ENCODE assay signal across 1 cellular context in the genomic region with DNA sequence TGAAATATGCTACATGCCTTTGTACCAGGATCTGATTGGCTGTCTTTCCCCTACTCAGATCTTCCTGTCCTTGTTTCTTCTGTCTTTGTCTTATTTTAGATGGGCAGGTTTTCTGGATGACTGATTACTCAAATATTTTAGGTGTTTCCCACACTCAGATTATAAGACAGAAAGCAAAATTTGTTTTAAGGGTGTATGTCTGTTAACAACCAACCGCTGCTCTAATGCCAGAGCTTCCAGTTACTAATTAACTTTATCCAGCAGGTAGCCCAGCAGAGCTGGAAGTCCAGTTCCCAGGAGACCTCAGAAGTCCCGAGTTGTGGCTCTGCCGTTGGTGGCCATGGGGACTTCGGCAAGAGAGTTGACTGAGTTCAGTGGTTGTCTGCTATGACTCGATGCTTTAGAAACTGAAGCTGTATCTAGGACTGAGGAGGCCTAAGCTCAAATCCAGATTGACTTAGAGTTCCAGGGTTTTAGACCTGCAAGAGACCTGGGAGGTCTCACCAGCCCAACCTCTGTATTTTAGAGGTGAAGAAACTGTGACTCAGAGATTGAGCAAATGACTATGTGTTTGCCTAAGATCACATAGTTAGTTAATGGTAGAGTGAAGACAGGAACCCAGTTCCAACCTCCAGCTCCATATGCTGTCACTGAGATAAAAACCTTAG.
TF ChIP-seq lines count a peak whose summit lies in the region.

No MANE protein-coding gene starts in this region.

TF ChIP-seq in HepG2, 621 proteins besides CTCF, POLR2A, EP300 and RAD21 (continued from another document and continues in another):
- TF ChIP-seq ZNF124 (CRISPR knock-in tag; IDR thresholded peaks at IDR 0.05) (no peak), ZNF879 (CRISPR knock-in tag; IDR thresholded peaks at IDR 0.05) (no peak), PAX8 (CRISPR knock-in tag; IDR thresholded peaks at IDR 0.05; ENCODE audit: borderline replicate concordance) (no peak), ZNF713 (CRISPR knock-in tag; IDR thresholded peaks at IDR 0.05) (no peak), SNAI1 (CRISPR knock-in tag; IDR thresholded peaks at IDR 0.05; ENCODE audit: borderline replicate concordance) (no peak), PAWR (CRISPR knock-in tag; IDR thresholded peaks at IDR 0.05; ENCODE audit: borderline replicate concordance) (no peak), FOXM1 (CRISPR knock-in tag; IDR thresholded peaks at IDR 0.05) (no peak), ZNF788 (CRISPR knock-in tag; IDR thresholded peaks at IDR 0.05; ENCODE audit: borderline replicate concordance) (peak; percentile 36; the same call in 1 of the 2 replicates), IKZF4 (CRISPR knock-in tag; IDR thresholded peaks at IDR 0.05; ENCODE audit: borderline replicate concordance, low read depth, not compliant biosample characterization) (no peak), ZFP36L1 (CRISPR knock-in tag; IDR thresholded peaks at IDR 0.05) (no peak), GABPB1 (CRISPR knock-in tag; IDR thresholded peaks at IDR 0.05) (no peak), ZBTB40 (IDR thresholded peaks at IDR 0.05) (no peak), ZBTB40 (CRISPR knock-in tag; IDR thresholded peaks at IDR 0.05) (no peak), LRRFIP1 (CRISPR knock-in tag; conservative IDR thresholded peaks at IDR 0.05) (no peak), TRIM24 (CRISPR knock-in tag; IDR thresholded peaks at IDR 0.05) (no peak), ZNF256 (CRISPR knock-in tag; conservative IDR thresholded peaks at IDR 0.05) (no peak), SP4 (CRISPR knock-in tag; IDR thresholded peaks at IDR 0.05) (no peak), THYN1 (CRISPR knock-in tag; IDR thresholded peaks at IDR 0.05; ENCODE audit: borderline replicate concordance, low read depth) (no peak), JARID2 (CRISPR knock-in tag; IDR thresholded peaks at IDR 0.05; ENCODE audit: insufficient replicate concordance) (no peak), ZBTB3 (CRISPR knock-in tag; IDR thresholded peaks at IDR 0.05; ENCODE audit: borderline replicate concordance, low read depth) (no peak), ZNF251 (CRISPR knock-in tag; IDR thresholded peaks at IDR 0.05) (no peak), ZNF318 (CRISPR knock-in tag; IDR thresholded peaks at IDR 0.05) (no peak), U2AF1 (optimal IDR thresholded peaks at IDR 0.05; ENCODE audit: low read depth, low read length) (no peak)
- TF ChIP-seq, protein P1, sequence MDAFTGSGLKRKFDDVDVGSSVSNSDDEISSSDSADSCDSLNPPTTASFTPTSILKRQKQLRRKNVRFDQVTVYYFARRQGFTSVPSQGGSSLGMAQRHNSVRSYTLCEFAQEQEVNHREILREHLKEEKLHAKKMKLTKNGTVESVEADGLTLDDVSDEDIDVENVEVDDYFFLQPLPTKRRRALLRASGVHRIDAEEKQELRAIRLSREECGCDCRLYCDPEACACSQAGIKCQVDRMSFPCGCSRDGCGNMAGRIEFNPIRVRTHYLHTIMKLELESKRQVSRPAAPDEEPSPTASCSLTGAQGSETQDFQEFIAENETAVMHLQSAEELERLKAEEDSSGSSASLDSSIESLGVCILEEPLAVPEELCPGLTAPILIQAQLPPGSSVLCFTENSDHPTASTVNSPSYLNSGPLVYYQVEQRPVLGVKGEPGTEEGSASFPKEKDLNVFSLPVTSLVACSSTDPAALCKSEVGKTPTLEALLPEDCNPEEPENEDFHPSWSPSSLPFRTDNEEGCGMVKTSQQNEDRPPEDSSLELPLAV (CRISPR knock-in tag; conservative IDR thresholded peaks at IDR 0.05; ENCODE audit: low read depth), result no peak
- TF ChIP-seq, protein P2, sequence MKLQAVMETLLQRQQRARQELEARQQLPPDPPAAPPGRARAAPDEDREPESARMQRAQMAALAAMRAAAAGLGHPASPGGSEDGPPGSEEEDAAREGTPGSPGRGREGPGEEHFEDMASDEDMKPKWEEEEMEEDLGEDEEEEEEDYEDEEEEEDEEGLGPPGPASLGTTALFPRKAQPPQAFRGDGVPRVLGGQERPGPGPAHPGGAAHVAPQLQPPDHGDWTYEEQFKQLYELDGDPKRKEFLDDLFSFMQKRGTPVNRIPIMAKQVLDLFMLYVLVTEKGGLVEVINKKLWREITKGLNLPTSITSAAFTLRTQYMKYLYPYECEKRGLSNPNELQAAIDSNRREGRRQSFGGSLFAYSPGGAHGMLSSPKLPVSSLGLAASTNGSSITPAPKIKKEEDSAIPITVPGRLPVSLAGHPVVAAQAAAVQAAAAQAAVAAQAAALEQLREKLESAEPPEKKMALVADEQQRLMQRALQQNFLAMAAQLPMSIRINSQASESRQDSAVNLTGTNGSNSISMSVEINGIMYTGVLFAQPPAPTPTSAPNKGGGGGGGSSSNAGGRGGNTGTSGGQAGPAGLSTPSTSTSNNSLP (IDR thresholded peaks at IDR 0.05; ENCODE audit: low read depth, low read length), result peak; percentile 69
